ENCODE assay signal across 9 cellular contexts in genomic region chr17:59425085-59425901, GRCh38.
DNase-seq lines count a peak whose midpoint lies in the region; ATAC-seq and TF ChIP-seq lines count a peak whose summit lies in the region.
"Had no signal": no experiment of that assay in that cellular context is flagged by ENCODE, and none has a peak within 500 bp of the region (broad histone marks: within the 10 kb centered on the region; RNA-seq: fewer than 3 reads in every experiment).

No MANE protein-coding gene starts in this region.

- H3K4me1 ChIP-seq in duodenal mucosa (ENCODE audit: control insufficient read depth in 1 of 2, insufficient read depth in 2 of 2, low read length in 2 of 2) (peaks cover 26% of the 10 kb centered on the region in 2 donors), lower lobe of right lung (peaks cover 50% of the 10 kb centered on the region)

- H3K4me1 Mint-ChIP-seq in stimulated activated naive CD8-positive, alpha-beta T cell treated with anti-CD3 and anti-CD28 coated beads, Interleukin-15, amount 100 ng/mL, for 72 hours, result peaks cover 24% of the 10 kb centered on the region
- peaks cover 17% of the 10 kb centered on the region for H3K4me1 Mint-ChIP-seq in activated naive CD8-positive, alpha-beta T cell treated with anti-CD3 and anti-CD28 coated beads, Interleukin-2, amount 50 U/mL, for 24 hours

- no peaks in the 10 kb centered on the region for H3K9me3 Mint-ChIP-seq in stimulated activated naive CD8-positive, alpha-beta T cell treated with anti-CD3 and anti-CD28 coated beads, Interleukin-15, amount 100 ng/mL, for 72 hours
- H3K9me3 Mint-ChIP-seq in activated naive CD8-positive, alpha-beta T cell treated with anti-CD3 and anti-CD28 coated beads, Interleukin-2, amount 50 U/mL, for 24 hours, result no peaks in the 10 kb centered on the region

- no peak overlapping the region for H3K27ac Mint-ChIP-seq in stimulated activated naive CD8-positive, alpha-beta T cell treated with anti-CD3 and anti-CD28 coated beads, Interleukin-15, amount 100 ng/mL, for 72 hours
- no peak overlapping the region for H3K27ac Mint-ChIP-seq in activated naive CD8-positive, alpha-beta T cell treated with anti-CD3 and anti-CD28 coated beads, Interleukin-2, amount 50 U/mL, for 24 hours

- no peaks in the 10 kb centered on the region for H3K36me3 Mint-ChIP-seq in activated naive CD8-positive, alpha-beta T cell treated with anti-CD3 and anti-CD28 coated beads, Interleukin-2, amount 50 U/mL, for 24 hours (ENCODE audit: low read depth)

- no peak overlapping the region for H3K4me3 ChIP-seq in duodenal mucosa (ENCODE audit: low read depth in 1 of 2, low read length in 2 of 2)
- no peak overlapping the region for H3K4me3 ChIP-seq in lower lobe of right lung

- peak; percentile 36 to 55 for ATAC-seq in lower lobe of right lung
- no peak for ATAC-seq in stimulated activated naive CD8-positive, alpha-beta T cell treated with anti-CD3 and anti-CD28 coated beads, Interleukin-15, amount 100 ng/mL, for 72 hours
- no peak for ATAC-seq in GM18511 (IDR thresholded peaks at IDR 0.05; ENCODE audit: unreplicated experiment)
- ATAC-seq in activated naive CD8-positive, alpha-beta T cell treated with anti-CD3 and anti-CD28 coated beads, Interleukin-2, amount 50 U/mL, for 24 hours, result no peak

- H3K27me3 ChIP-seq in duodenal mucosa (ENCODE audit: control insufficient read depth in 1 of 2, insufficient read depth in 2 of 2, low read length in 2 of 2) (no peaks in the 10 kb centered on the region), lower lobe of right lung (ENCODE audit: low read depth) (no peaks in the 10 kb centered on the region)

- no peak overlapping the region for H3K4me3 Mint-ChIP-seq in stimulated activated naive CD8-positive, alpha-beta T cell treated with anti-CD3 and anti-CD28 coated beads, Interleukin-15, amount 100 ng/mL, for 72 hours
- H3K4me3 Mint-ChIP-seq in activated naive CD8-positive, alpha-beta T cell treated with anti-CD3 and anti-CD28 coated beads, Interleukin-2, amount 50 U/mL, for 24 hours, result no peak overlapping the region

- H3K27ac ChIP-seq in duodenal mucosa (ENCODE audit: low read depth, low read length) (peak overlapping the region; percentile 78), lower lobe of right lung (peak overlapping the region; percentile 73)
- H3K27ac ChIP-seq: RWPE1 had no signal

- no peaks in the 10 kb centered on the region for H3K27me3 Mint-ChIP-seq in stimulated activated naive CD8-positive, alpha-beta T cell treated with anti-CD3 and anti-CD28 coated beads, Interleukin-15, amount 100 ng/mL, for 72 hours
- H3K27me3 Mint-ChIP-seq in activated naive CD8-positive, alpha-beta T cell treated with anti-CD3 and anti-CD28 coated beads, Interleukin-2, amount 50 U/mL, for 24 hours, result no peaks in the 10 kb centered on the region

- no peak for TF ChIP-seq CTCF in lower lobe of right lung (IDR thresholded peaks at IDR 0.05)

- intact Hi-C loops in lower lobe of right lung (cut with DNase I), result no loop called here

- DNase-seq in MV-4-11 (lab: John Stamatoyannopoulos, UW) (peak; percentile 48), lower lobe of right lung (peak; percentile 59), superior temporal gyrus (ENCODE audit: extremely low spot score) (peak; percentile 65), NCI-H1930 (lab: John Stamatoyannopoulos, UW) (no peak)
- no peak for DNase-seq in stimulated activated naive CD8-positive, alpha-beta T cell treated with anti-CD3 and anti-CD28 coated beads, Interleukin-15, amount 100 ng/mL, for 72 hours
- DNase-seq in activated naive CD8-positive, alpha-beta T cell treated with anti-CD3 and anti-CD28 coated beads, Interleukin-2, amount 50 U/mL, for 24 hours, result no peak

- no peaks in the 10 kb centered on the region for H3K36me3 ChIP-seq in duodenal mucosa (ENCODE audit: control insufficient read depth in 1 of 2, insufficient read depth in 2 of 2, low read length in 2 of 2)
- no peaks in the 10 kb centered on the region for H3K36me3 ChIP-seq in lower lobe of right lung

- no peaks in the 10 kb centered on the region for H3K9me3 ChIP-seq in duodenal mucosa (ENCODE audit: control insufficient read depth in 1 of 2, low read length in 2 of 2)
- no peaks in the 10 kb centered on the region for H3K9me3 ChIP-seq in lower lobe of right lung

- H3K9ac ChIP-seq in duodenal mucosa (ENCODE audit: low read depth in 1 of 2, low read length in 2 of 2), result no peak overlapping the region

Comparison
In these comparisons a context has a peak if more than half of its experiments do, and no peak if none do; other contexts are left out.
1. DNase-seq: peak in MV-4-11 (single experiment), lower lobe of right lung (single experiment) and superior temporal gyrus (single experiment); none in stimulated activated naive CD8-positive, alpha-beta T cell treated with anti-CD3 and anti-CD28 coated beads, Interleukin-15, amount 100 ng/mL, for 72 hours (0 of 2), activated naive CD8-positive, alpha-beta T cell treated with anti-CD3 and anti-CD28 coated beads, Interleukin-2, amount 50 U/mL, for 24 hours (single experiment) and NCI-H1930 (0 of 2).
2. ATAC-seq: peak in lower lobe of right lung (2 of 2); none in stimulated activated naive CD8-positive, alpha-beta T cell treated with anti-CD3 and anti-CD28 coated beads, Interleukin-15, amount 100 ng/mL, for 72 hours (single experiment), GM18511 (single experiment) and activated naive CD8-positive, alpha-beta T cell treated with anti-CD3 and anti-CD28 coated beads, Interleukin-2, amount 50 U/mL, for 24 hours (single experiment).